ENCODE assay signal across 7 cellular contexts in the genomic region with DNA sequence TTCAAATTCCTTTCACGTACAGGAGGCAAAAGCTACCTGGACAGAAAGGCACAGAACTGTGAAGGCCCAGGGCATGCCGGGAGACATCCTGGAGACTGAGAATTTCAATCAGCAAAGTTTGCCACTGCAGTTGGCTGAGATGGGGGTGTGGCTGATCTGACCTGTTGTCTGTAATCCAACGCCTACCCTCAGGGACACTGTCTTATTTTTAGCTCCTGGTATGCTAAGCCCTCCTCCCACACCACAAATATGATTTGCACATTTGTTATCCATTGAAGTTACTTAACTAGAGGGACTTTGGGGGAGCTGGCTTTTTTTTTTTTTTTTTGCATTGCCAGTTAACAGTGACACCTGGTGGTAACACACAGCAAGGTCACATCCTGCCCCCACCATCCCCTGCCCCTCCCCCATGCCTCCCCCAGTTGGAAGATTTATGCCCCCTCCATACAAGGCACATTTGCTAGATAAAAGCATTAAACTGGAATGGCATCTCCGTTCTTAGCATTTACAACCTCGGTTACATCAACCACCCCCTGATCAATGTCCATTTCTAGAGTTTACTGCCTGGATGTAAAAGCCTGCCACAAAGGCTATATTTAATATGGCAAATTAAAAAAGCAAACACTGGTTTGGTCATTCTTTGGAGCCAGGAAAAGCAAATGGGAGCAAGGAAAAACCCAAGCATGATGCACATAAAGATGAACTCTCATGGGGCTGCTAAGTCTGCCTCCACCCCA.
DNase-seq lines count a peak whose midpoint lies in the region; ATAC-seq and TF ChIP-seq lines count a peak whose summit lies in the region.

No MANE protein-coding gene starts in this region.

- no peak overlapping the region for H3K27ac ChIP-seq in HEK293 (ENCODE audit: extremely low read depth, low read depth, low read length)
- H3K27ac ChIP-seq in RWPE1 = peak overlapping the region; percentile 48

- DNase-seq in DMS53 treated with DMSO at 0.1 percent for 48 hours (lab: John Stamatoyannopoulos, UW; ENCODE audit: unreplicated experiment) (peak; percentile 26), RWPE1 (ENCODE audit: low spot score) (peak; percentile 91), fibroblast of mammary gland (ENCODE audit: low read depth) (peak; percentile 86), retina (peak; percentile 56), DMS114 treated with DMSO at 0.1 percent for 48 hours (lab: John Stamatoyannopoulos, UW; ENCODE audit: unreplicated experiment) (no peak)

- CTCF ChIA-PET in HEK293 (lab: Yijun Ruan, JAX) (interaction anchor here (0.6 to 5.5 kb wide), 16 partner anchors 10 to 873 kb away, joined by 3 to 43 read pairs (median 4); no protein-coding TSS in a partner anchor), RWPE1 (lab: Yijun Ruan, JAX) (interaction anchor here (0.6 to 1.1 kb wide), 15 partner anchors 9 to 891 kb away, joined by 3 to 5 read pairs (median 3); no protein-coding TSS in a partner anchor)

- H3K4me3 ChIP-seq in HEK293 (ENCODE audit: low read depth, low read length) (no peak overlapping the region), fibroblast of mammary gland (ENCODE audit: control insufficient read depth, low read depth, low read length) (no peak overlapping the region)

- TF ChIP-seq CTCF in HEK293 (tag by site-specific recombination; IDR thresholded peaks at IDR 0.05) (0 out of 2 replicates have a peak, but pooled peaks have one; percentile 20), RWPE1 (conservative IDR thresholded peaks at IDR 0.05; ENCODE audit: low read depth) (peak; percentile 80), fibroblast of mammary gland (conservative IDR thresholded peaks at IDR 0.05; ENCODE audit: control insufficient read depth, insufficient read depth, low read depth, low read length) (peak; percentile 43)

- ATAC-seq in HG02885 (IDR thresholded peaks at IDR 0.05; ENCODE audit: poor library complexity, unreplicated experiment) = no peak

- POLR2A ChIA-PET in HEK293 (lab: Yijun Ruan, JAX) = interaction anchor here (0.6 to 1.3 kb wide), 3 partner anchors 41 to 331 kb away, joined by 4 to 6 read pairs (median 4); a partner anchor contains a TSS
- POLR2A ChIA-PET in RWPE1 (lab: Yijun Ruan, JAX; ENCODE audit: low non-redundant PET) = interaction anchor here (0.6 kb wide), 1 partner anchor 171 kb away, joined by 6 read pairs; no protein-coding TSS in a partner anchor

- no peaks in the 10 kb centered on the region for H3K9me3 ChIP-seq in HEK293 (ENCODE audit: control insufficient read depth, insufficient read depth, low read depth, low read length)

- no peaks in the 10 kb centered on the region for H3K4me1 ChIP-seq in HEK293 (ENCODE audit: control insufficient read depth, insufficient read depth, low read length)

- H3K36me3 ChIP-seq in HEK293 (ENCODE audit: control insufficient read depth in 2 of 2, insufficient read depth in 1 of 2, low read length in 2 of 2) = peaks cover 2 to 87% of the 10 kb centered on the region in 2 experiments; a peak in 2 of 3 replicates

TF ChIP-seq in HEK293, 187 proteins besides CTCF, POLR2A, EP300 and RAD21:
- TF ChIP-seq PRDM1 (tag by site-specific recombination; IDR thresholded peaks at IDR 0.05) (no peak), ZNF501 (tag by site-specific recombination; IDR thresholded peaks at IDR 0.05) (no peak), KLF9 (tag by site-specific recombination; IDR thresholded peaks at IDR 0.05; ENCODE audit: low read depth) (peak; percentile 45), ZBTB48 (tag by site-specific recombination; IDR thresholded peaks at IDR 0.05) (no peak), ZNF654 (tag by site-specific recombination; IDR thresholded peaks at IDR 0.05; ENCODE audit: low read depth) (peak; percentile 33), ZFHX2 (tag by site-specific recombination; conservative IDR thresholded peaks at IDR 0.05) (peak; percentile 60), EGR2 (tag by site-specific recombination; IDR thresholded peaks at IDR 0.05; ENCODE audit: low read depth) (peak; percentile 54; the same call in 1 of the 2 replicates)
- TF ChIP-seq, protein P1, sequence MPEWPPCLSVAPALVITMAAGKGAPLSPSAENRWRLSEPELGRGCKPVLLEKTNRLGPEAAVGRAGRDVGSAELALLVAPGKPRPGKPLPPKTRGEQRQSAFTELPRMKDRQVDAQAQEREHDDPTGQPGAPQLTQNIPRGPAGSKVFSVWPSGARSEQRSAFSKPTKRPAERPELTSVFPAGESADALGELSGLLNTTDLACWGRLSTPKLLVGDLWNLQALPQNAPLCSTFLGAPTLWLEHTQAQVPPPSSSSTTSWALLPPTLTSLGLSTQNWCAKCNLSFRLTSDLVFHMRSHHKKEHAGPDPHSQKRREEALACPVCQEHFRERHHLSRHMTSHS (tag by site-specific recombination; IDR thresholded peaks at IDR 0.05) = no peak

Comparison
In these comparisons a context has a peak if more than half of its experiments do, and no peak if none do; other contexts are left out.
1. CTCF ChIP-seq: peak in every context shown above with its lines; median percentile 80 in RWPE1; 43 in fibroblast of mammary gland; 20 in HEK293.